ENCODE assay signal across 1 cellular context in the genomic region with DNA sequence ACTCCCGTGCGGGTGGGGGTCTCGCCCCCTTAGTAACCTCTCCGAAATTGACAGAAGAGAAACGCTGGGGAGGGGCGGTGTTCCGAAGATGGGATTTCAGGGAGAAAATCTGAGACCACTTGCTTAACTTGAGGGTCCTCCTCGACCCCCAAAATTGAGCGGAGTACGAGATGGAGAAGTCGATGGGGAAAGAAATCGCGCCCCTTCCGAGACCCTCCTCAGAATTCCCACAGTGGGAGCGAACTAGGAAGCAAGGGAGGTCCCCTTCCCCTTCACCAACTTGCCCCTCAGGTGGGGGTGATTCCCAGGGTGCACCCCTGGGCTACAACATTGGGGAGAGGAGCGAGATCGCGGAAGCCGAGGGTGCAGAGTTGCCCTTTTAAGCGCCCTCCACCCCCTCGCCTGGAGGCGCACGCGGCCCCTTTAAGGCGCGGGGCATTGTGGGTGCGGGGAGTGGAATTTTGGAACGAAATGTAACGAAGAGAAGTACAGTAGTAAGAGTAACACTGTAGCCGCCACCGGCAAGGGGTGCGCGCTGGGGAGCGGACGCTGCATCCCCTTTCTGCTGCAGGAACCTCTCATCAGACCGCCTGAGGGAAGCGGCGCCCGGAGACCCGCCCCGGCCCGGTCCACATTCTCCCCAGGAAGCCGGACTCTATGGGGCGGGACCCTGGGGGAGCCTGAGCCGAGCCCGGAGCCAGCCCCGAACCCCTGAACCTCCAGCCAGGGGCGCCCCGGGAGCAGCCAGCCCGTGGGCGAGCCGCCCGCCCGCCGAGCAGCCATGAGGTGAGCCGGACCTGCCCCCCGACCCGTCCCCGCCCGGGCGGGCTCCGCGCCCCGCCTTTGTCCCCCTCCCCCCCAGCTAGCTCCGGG.
TF ChIP-seq lines count a peak whose summit lies in the region.

TSS of gene VASP (plus strand) at position 489 of the 873 bp plus-strand sequence. CDS start at position 782, 293 bp downstream.

TF ChIP-seq in liver, 16 proteins besides CTCF, POLR2A, EP300 and RAD21 (continued from another document):
- no peak for TF ChIP-seq NR2F2 (IDR thresholded peaks at IDR 0.05)
- TF ChIP-seq FOXA1 (IDR thresholded peaks at IDR 0.05): no peak
- peak in 1 of 2 donors; percentile 36 for TF ChIP-seq GABPA (IDR thresholded peaks at IDR 0.05 in 1 of 2, conservative IDR thresholded peaks at IDR 0.05 in 1 of 2)
- TF ChIP-seq, protein P1, sequence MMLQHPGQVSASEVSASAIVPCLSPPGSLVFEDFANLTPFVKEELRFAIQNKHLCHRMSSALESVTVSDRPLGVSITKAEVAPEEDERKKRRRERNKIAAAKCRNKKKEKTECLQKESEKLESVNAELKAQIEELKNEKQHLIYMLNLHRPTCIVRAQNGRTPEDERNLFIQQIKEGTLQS (IDR thresholded peaks at IDR 0.05): no peak
- peak; percentile 44 for TF ChIP-seq TAF1 (conservative IDR thresholded peaks at IDR 0.05)
- TF ChIP-seq FOXA2 (IDR thresholded peaks at IDR 0.05): no peak
- TF ChIP-seq EGR1 (IDR thresholded peaks at IDR 0.05; ENCODE audit: low read depth in 2 of 2): peak in 1 of 2 donors; percentile 86
- peak; percentile 37 to 42 for TF ChIP-seq RXRA (IDR thresholded peaks at IDR 0.05)
TF ChIP-seq in liver: peak in this region for 10.
